8 cellular contexts compared by ENCODE assay signal in genomic region chr11:18012314-18012905, GRCh38. TPM values are rescaled to one million over a fixed set of nuclear protein-coding genes. Genes with fewer than 3 reads are reported as not detected.
DNase-seq lines count a peak whose midpoint lies in the region; ATAC-seq and TF ChIP-seq lines count a peak whose summit lies in the region.

No MANE protein-coding gene starts in this region.

- H3K36me3 ChIP-seq in kidney epithelial cell (ENCODE audit: control insufficient read depth, insufficient read depth, low read length) (no peaks in the 10 kb centered on the region), spleen (peaks cover 0 to 4% (median 0%) of the 10 kb centered on the region in 6 donors)

- H3K4me3 ChIP-seq in kidney epithelial cell (ENCODE audit: low read depth, low read length) (peak overlapping the region; percentile 57), spleen (peak overlapping the region; percentile 51 to 93 (median 82))

- no peak for TF ChIP-seq POLR2A in spleen (IDR thresholded peaks at IDR 0.05)

- TF ChIP-seq CTCF in kidney epithelial cell (IDR thresholded peaks at IDR 0.05; ENCODE audit: insufficient read depth, low read length, poor library complexity, severe bottlenecking) (no peak), spleen (IDR thresholded peaks at IDR 0.05 in 8 of 11, conservative IDR thresholded peaks at IDR 0.05 in 3 of 11) (no peak), GM20000 (IDR thresholded peaks at IDR 0.05; ENCODE audit: extremely low read depth, missing control alignments) (no peak)

- peak; percentile 6 for ATAC-seq in HG02970 (IDR thresholded peaks at IDR 0.05; ENCODE audit: low FRiP score, unreplicated experiment)

- H3K27ac ChIP-seq in caudate nucleus (ENCODE audit: low read depth, low read length) (peak overlapping the region; percentile 85), spleen (peak overlapping the region; percentile 75 to 92 (median 88))

- peaks cover 0 to 26% (median 16%) of the 10 kb centered on the region in 6 donors for H3K4me1 ChIP-seq in spleen

- 6 to 14% (median 7%) methylated on average over 16 to 39 of the region's 39 CpGs for WGBS in spleen, 5 donors

- intact Hi-C loops in spleen (cut with DNase I; ENCODE audit: low total_unique reads), result loop anchor here (5.0 kb wide), 1 partner anchor 95 kb away; the partner anchor contains the start of gene SAAL1

- DNase-seq in NCI-H2171 treated with DMSO at 0.1 percent for 48 hours (lab: John Stamatoyannopoulos, UW) (peak; percentile 8), NCI-H2171 (lab: John Stamatoyannopoulos, UW) (no peak), RPMI8226 (peak; percentile 9), caudate nucleus (lab: John Stamatoyannopoulos, UW) (peak in 29 of 61 donors; percentile 7 to 70 (median 41)), kidney epithelial cell (ENCODE audit: low read depth) (no peak), spleen (no peak), GM20000 (ENCODE audit: low spot score) (no peak)

- H3K9me3 ChIP-seq in spleen, result peaks cover 0 to 5% (median 0%) of the 10 kb centered on the region in 8 donors

- H3K27me3 ChIP-seq in kidney epithelial cell (ENCODE audit: control insufficient read depth, insufficient read depth, low read length), result no peaks in the 10 kb centered on the region
- no peaks in the 10 kb centered on the region for H3K27me3 ChIP-seq in spleen (replicated peaks in 1 of 7)

RNA-seq across cellular contexts. Expression of gene SERGEF, which starts 0.4 kb away (rescaled TPM):
- total RNA-seq in kidney epithelial cell (20.5 and 27.0 TPM in 2 replicates), spleen (10 to 100 TPM; 29.0 to 43.9 (median 35.9) TPM)
- polyA plus RNA-seq in spleen, result 10 to 100 TPM; 46.6 to 55.5 (median 55.1) TPM

RNA-seq across cellular contexts. Expression of gene TPH1, which starts 33.7 kb away (rescaled TPM):
- 0.07 and 0.38 TPM in 2 replicates for total RNA-seq in kidney epithelial cell
- total RNA-seq in spleen, result 1 to 10 TPM in 3 of 7 donors, under 1 TPM in 4; 0.59 to 1.9 (median 0.94) TPM
- under 1 TPM; 0.21 to 0.70 (median 0.38) TPM for polyA plus RNA-seq in spleen

Comparison
In these comparisons a context has a peak if more than half of its experiments do, and no peak if none do; other contexts are left out.
1. DNase-seq: peak in NCI-H2171 treated with DMSO at 0.1 percent for 48 hours (single experiment) and RPMI8226 (single experiment); none in NCI-H2171 (single experiment), kidney epithelial cell (single experiment), spleen (single experiment) and GM20000 (single experiment).